In genomic region chr5:80810425-80810824, GRCh38 we compare ENCODE assay signal across 25 cellular contexts.
"Had no signal": no experiment of that assay in that cellular context is flagged by ENCODE, and none has a peak within 500 bp of the region (broad histone marks: within the 10 kb centered on the region; RNA-seq: fewer than 3 reads in every experiment).

No MANE protein-coding gene starts in this region.

- H3K27me3 Mint-ChIP-seq: activated CD4-positive, alpha-beta T cell treated with anti-CD3 and anti-CD28 coated beads, Interleukin-2, amount 10 ng/mL, durations not matched to agents 7 days and 5 days; activated naive CD8-positive, alpha-beta T cell; brain; naive B cell; progenitor cell of endocrine pancreas had no signal

- H3K36me3 ChIP-seq: colonic mucosa, ovary had no signal

- H3K27ac ChIP-seq: ascending aorta, cardiac muscle cell, colonic mucosa, gastrocnemius medialis, ovary, right lobe of liver, stomach, suprapubic skin, tibial artery had no signal

- DNase-seq: activated CD4-positive, alpha-beta T cell treated with anti-CD3 and anti-CD28 coated beads, Interleukin-2, amount 10 ng/mL, durations not matched to agents 7 days and 5 days; activated T-cell treated with anti-CD3 and anti-CD28 coated beads for 4 hours; cerebellar nuclear complex; colonic mucosa; effector memory CD4-positive, alpha-beta T cell; erythroblast; gastrocnemius medialis; glutamatergic neuron; left ventricle myocardium superior; mammary epithelial cell; naive B cell; nephron progenitor cell; ovary; right lobe of liver; stimulated activated CD4-positive, alpha-beta T cell treated with anti-CD3 and anti-CD28 coated beads, Interleukin-12 subunit alpha, Interleukin-12 subunit beta, amount 100 ng/mL, for 4 hours; stimulated activated CD4-positive, alpha-beta T cell treated with anti-CD3 and anti-CD28 coated beads, Interleukin-4, amount 100 ng/mL, for 1 hour; stomach; tibial artery had no signal

- H3K4me1 ChIP-seq: ascending aorta, colonic mucosa, gastrocnemius medialis, right lobe of liver, stomach, suprapubic skin, tibial artery had no signal

- H3K9me3 Mint-ChIP-seq: brain, naive B cell, nephron progenitor cell had no signal

- H3K27me3 ChIP-seq: ascending aorta, cardiac muscle cell, colonic mucosa, gastrocnemius medialis, ovary, right lobe of liver, stomach, suprapubic skin, tibial artery had no signal

- H3K4me1 Mint-ChIP-seq: brain, nephron progenitor cell had no signal

- H3K27ac Mint-ChIP-seq: activated CD4-positive, alpha-beta T cell treated with anti-CD3 and anti-CD28 coated beads, Interleukin-2, amount 10 ng/mL, durations not matched to agents 7 days and 5 days; activated naive CD8-positive, alpha-beta T cell; activated T-helper 2 cell treated with anti-CD3 and anti-CD28 coated beads, Interferon-gamma antibody, Interleukin-2, Interleukin-4, amounts not matched to agents 10 μg/mL and 5 μg/mL and 100 μg/mL, durations not matched to agents 14 hours and 24 hours and 36 hours; brain; naive B cell; nephron progenitor cell; progenitor cell of endocrine pancreas had no signal

- H3K4me3 ChIP-seq: ascending aorta, cardiac muscle cell, colonic mucosa, gastrocnemius medialis, ovary, right lobe of liver, stomach, suprapubic skin, tibial artery had no signal

- H3K9me3 ChIP-seq: ascending aorta, colonic mucosa, gastrocnemius medialis, ovary, right lobe of liver, stomach, suprapubic skin, tibial artery had no signal

- ATAC-seq: gastrocnemius medialis, left ventricle myocardium superior, right lobe of liver had no signal

- H3K4me3 Mint-ChIP-seq: activated CD4-positive, alpha-beta T cell treated with anti-CD3 and anti-CD28 coated beads, Interleukin-2, amount 10 ng/mL, durations not matched to agents 7 days and 5 days; activated naive CD8-positive, alpha-beta T cell; brain; naive B cell; nephron progenitor cell had no signal
